Comparison of ENCODE assay signal across 1 cellular context in genomic region chr1:68497358-68497698, GRCh38.
TF ChIP-seq lines count a peak whose summit lies in the region.

No MANE protein-coding gene starts in this region.

TF ChIP-seq in SK-N-SH, 30 proteins besides CTCF, POLR2A, EP300 and RAD21 (continued from another document):
- TF ChIP-seq USF1 (IDR thresholded peaks at IDR 0.05; ENCODE audit: borderline replicate concordance, low read depth) (no peak), FOSL2 (IDR thresholded peaks at IDR 0.05; ENCODE audit: borderline replicate concordance, low read depth) (no peak), CHD2 (IDR thresholded peaks at IDR 0.05; ENCODE audit: low read length, partially characterized antibody) (no peak), PBX3 (IDR thresholded peaks at IDR 0.05) (no peak)
